Comparison of ENCODE assay signal across 36 cellular contexts in genomic region chr6:103721923-103722322, GRCh38.
DNase-seq lines count a peak whose midpoint lies in the region; ATAC-seq, FAIRE-seq and TF ChIP-seq lines count a peak whose summit lies in the region.
"Had no signal": no experiment of that assay in that cellular context is flagged by ENCODE, and none has a peak within 500 bp of the region (broad histone marks: within the 10 kb centered on the region; RNA-seq: fewer than 3 reads in every experiment).

No MANE protein-coding gene starts in this region.

- no peak for DNase-seq in WTC11 (ENCODE audit: low spot score)
- no peak for DNase-seq in activated CD4-positive, alpha-beta T cell treated with anti-CD3 and anti-CD28 coated beads, Interleukin-2, amount 10 ng/mL, durations not matched to agents 7 days and 5 days
- no peak for DNase-seq in activated CD4-positive, alpha-beta memory T cell treated with anti-CD3 and anti-CD28 coated beads, Interleukin-2, amount 10 ng/mL, durations not matched to agents 7 days and 5 days
- DNase-seq in glutamatergic neuron: no peak
- DNase-seq in hepatocyte (ENCODE audit: low spot score): no peak
- DNase-seq: 8988T; ACHN; AML-193; BE2C; C1 segment of cervical spinal cord; Caco-2; Calu3; CD4-positive, alpha-beta memory T cell; CD4-positive, alpha-beta T cell; CD4-positive, CD25-positive, alpha-beta regulatory T cell; CD8-positive, alpha-beta memory T cell; CD8-positive, alpha-beta T cell; COR-L47; DMS 273 treated with DMSO at 0.1 percent for 48 hours; DMS153; DMS53; DMS79; DMS79 treated with DMSO at 0.1 percent for 48 hours; DND-41; EL had no signal

- no peaks in the 10 kb centered on the region for H3K4me1 ChIP-seq in hepatocyte (ENCODE audit: insufficient read depth)
- H3K4me1 ChIP-seq: A549; BE2C; BLaER1; BLaER1 treated with 17β-estradiol and CSF1 and Interleukin-3, amounts not matched to agents 10 nM and 100 nM; Caco-2 had no signal

- FAIRE-seq in A204.1 (lab: Jason Lieb, UNC): peak; percentile 100
- peak; percentile 99 for FAIRE-seq in G401.6 (lab: Jason Lieb, UNC)
- peak; percentile 96 for FAIRE-seq in TTC549 (lab: Jason Lieb, UNC)
- FAIRE-seq: A549, D721Med had no signal

- H3K27ac ChIP-seq in hepatocyte: no peak overlapping the region
- H3K27ac ChIP-seq: 22Rv1; A549; BLaER1; BLaER1 treated with 17β-estradiol and CSF1 and Interleukin-3, amounts not matched to agents 10 nM and 100 nM; C4-2B had no signal

- no peak for TF ChIP-seq CTCF in WTC11 (IDR thresholded peaks at IDR 0.05)
- no peak for TF ChIP-seq CTCF in glutamatergic neuron (IDR thresholded peaks at IDR 0.05; ENCODE audit: partially characterized antibody, unreplicated experiment)
- TF ChIP-seq CTCF in hepatocyte (IDR thresholded peaks at IDR 0.05; ENCODE audit: poor library complexity): no peak

- H3K36me3 ChIP-seq in hepatocyte (replicated peaks; ENCODE audit: insufficient read depth, low read depth): no peaks in the 10 kb centered on the region
- H3K36me3 ChIP-seq: BE2C; BLaER1; BLaER1 treated with 17β-estradiol and CSF1 and Interleukin-3, amounts not matched to agents 10 nM and 100 nM had no signal

- 89% methylated on average over 2 of the region's 2 CpGs for WGBS in hepatocyte (ENCODE audit: low lambda C conversion rate, missing lambda C conversion rate)

- no peak overlapping the region for H3K4me2 ChIP-seq in hepatocyte
- H3K4me2 ChIP-seq: A549; BLaER1; BLaER1 treated with 17β-estradiol and CSF1 and Interleukin-3, amounts not matched to agents 10 nM and 100 nM had no signal

- H3K27me3 ChIP-seq in hepatocyte: no peaks in the 10 kb centered on the region
- H3K27me3 ChIP-seq: BE2C; BLaER1; BLaER1 treated with 17β-estradiol and CSF1 and Interleukin-3, amounts not matched to agents 10 nM and 100 nM had no signal

- H3K27me3 Mint-ChIP-seq in WTC11 (ENCODE audit: low read depth) (no peaks in the 10 kb centered on the region), glutamatergic neuron (ENCODE audit: unreplicated experiment) (no peaks in the 10 kb centered on the region)
- no peaks in the 10 kb centered on the region for H3K27me3 Mint-ChIP-seq in activated CD4-positive, alpha-beta T cell treated with anti-CD3 and anti-CD28 coated beads, Interleukin-2, amount 10 ng/mL, durations not matched to agents 7 days and 5 days
- no peaks in the 10 kb centered on the region for H3K27me3 Mint-ChIP-seq in activated CD4-positive, alpha-beta memory T cell treated with anti-CD3 and anti-CD28 coated beads, Interleukin-2, amount 10 ng/mL, durations not matched to agents 7 days and 5 days
- H3K27me3 Mint-ChIP-seq: B cell; CD4-positive, alpha-beta memory T cell; CD4-positive, alpha-beta T cell; CD4-positive, CD25-positive, alpha-beta regulatory T cell; CD8-positive, alpha-beta memory T cell had no signal

- H3K9me3 Mint-ChIP-seq in WTC11 (no peaks in the 10 kb centered on the region), glutamatergic neuron (ENCODE audit: unreplicated experiment) (no peaks in the 10 kb centered on the region)
- no peaks in the 10 kb centered on the region for H3K9me3 Mint-ChIP-seq in activated CD4-positive, alpha-beta T cell treated with anti-CD3 and anti-CD28 coated beads, Interleukin-2, amount 10 ng/mL, durations not matched to agents 7 days and 5 days
- no peaks in the 10 kb centered on the region for H3K9me3 Mint-ChIP-seq in activated CD4-positive, alpha-beta memory T cell treated with anti-CD3 and anti-CD28 coated beads, Interleukin-2, amount 10 ng/mL, durations not matched to agents 7 days and 5 days
- H3K9me3 Mint-ChIP-seq: CD8-positive, alpha-beta T cell had no signal

- no peaks in the 10 kb centered on the region for H3K9me3 ChIP-seq in hepatocyte (ENCODE audit: low read depth)
- H3K9me3 ChIP-seq: A549; BE2C; BLaER1; BLaER1 treated with 17β-estradiol and CSF1 and Interleukin-3, amounts not matched to agents 10 nM and 100 nM; Caco-2 had no signal

- no peaks in the 10 kb centered on the region for H3K9me2 ChIP-seq in hepatocyte (replicated peaks; ENCODE audit: insufficient read depth)

- H3K4me3 ChIP-seq in hepatocyte: no peak overlapping the region
- H3K4me3 ChIP-seq: A549; BLaER1; BLaER1 treated with 17β-estradiol and CSF1 and Interleukin-3, amounts not matched to agents 10 nM and 100 nM had no signal

- H3K79me2 ChIP-seq in hepatocyte: no peaks in the 10 kb centered on the region

- ATAC-seq in WTC11: no peak
- ATAC-seq: A549; CD8-positive, alpha-beta T cell had no signal

- H3K27ac Mint-ChIP-seq in WTC11 (no peak overlapping the region), glutamatergic neuron (ENCODE audit: unreplicated experiment) (no peak overlapping the region)
- H3K27ac Mint-ChIP-seq in activated CD4-positive, alpha-beta T cell treated with anti-CD3 and anti-CD28 coated beads, Interleukin-2, amount 10 ng/mL, durations not matched to agents 7 days and 5 days: no peak overlapping the region
- no peak overlapping the region for H3K27ac Mint-ChIP-seq in activated CD4-positive, alpha-beta memory T cell treated with anti-CD3 and anti-CD28 coated beads, Interleukin-2, amount 10 ng/mL, durations not matched to agents 7 days and 5 days
- H3K27ac Mint-ChIP-seq: B cell; CD14-positive monocyte; CD4-positive, alpha-beta memory T cell; CD4-positive, alpha-beta T cell; CD4-positive, CD25-positive, alpha-beta regulatory T cell; CD8-positive, alpha-beta memory T cell; CD8-positive, alpha-beta T cell had no signal

- H4K20me1 ChIP-seq in hepatocyte (ENCODE audit: insufficient read depth, poor library complexity, severe bottlenecking): no peaks in the 10 kb centered on the region
- H4K20me1 ChIP-seq: BLaER1; BLaER1 treated with 17β-estradiol and CSF1 and Interleukin-3, amounts not matched to agents 10 nM and 100 nM had no signal

- POLR2A ChIA-PET in WTC11 (lab: Charles Lee): no interaction called here
- POLR2A ChIA-PET in activated CD4-positive, alpha-beta T cell treated with anti-CD3 and anti-CD28 coated beads, Interleukin-2, amount 10 ng/mL, durations not matched to agents 7 days and 5 days (lab: Charles Lee): no interaction called here
- POLR2A ChIA-PET in activated CD4-positive, alpha-beta memory T cell treated with anti-CD3 and anti-CD28 coated beads, Interleukin-2, amount 10 ng/mL, durations not matched to agents 7 days and 5 days (lab: Charles Lee): no interaction called here

- CTCF ChIA-PET in WTC11 (lab: Charles Lee): no interaction called here
- CTCF ChIA-PET in activated CD4-positive, alpha-beta T cell treated with anti-CD3 and anti-CD28 coated beads, Interleukin-2, amount 10 ng/mL, durations not matched to agents 7 days and 5 days (lab: Charles Lee): no interaction called here
- CTCF ChIA-PET in activated CD4-positive, alpha-beta memory T cell treated with anti-CD3 and anti-CD28 coated beads, Interleukin-2, amount 10 ng/mL, durations not matched to agents 7 days and 5 days (lab: Charles Lee): no interaction called here

- H3K4me3 Mint-ChIP-seq in WTC11 (no peak overlapping the region), glutamatergic neuron (ENCODE audit: unreplicated experiment) (no peak overlapping the region)
- H3K4me3 Mint-ChIP-seq in activated CD4-positive, alpha-beta T cell treated with anti-CD3 and anti-CD28 coated beads, Interleukin-2, amount 10 ng/mL, durations not matched to agents 7 days and 5 days: no peak overlapping the region
- H3K4me3 Mint-ChIP-seq in activated CD4-positive, alpha-beta memory T cell treated with anti-CD3 and anti-CD28 coated beads, Interleukin-2, amount 10 ng/mL, durations not matched to agents 7 days and 5 days: no peak overlapping the region
- H3K4me3 Mint-ChIP-seq: B cell; CD14-positive monocyte; CD4-positive, alpha-beta memory T cell; CD4-positive, alpha-beta T cell; CD4-positive, CD25-positive, alpha-beta regulatory T cell; CD8-positive, alpha-beta memory T cell; CD8-positive, alpha-beta T cell had no signal

- H3K36me3 Mint-ChIP-seq in WTC11: no peaks in the 10 kb centered on the region
- no peaks in the 10 kb centered on the region for H3K36me3 Mint-ChIP-seq in activated CD4-positive, alpha-beta T cell treated with anti-CD3 and anti-CD28 coated beads, Interleukin-2, amount 10 ng/mL, durations not matched to agents 7 days and 5 days (ENCODE audit: low read depth)
- H3K36me3 Mint-ChIP-seq in activated CD4-positive, alpha-beta memory T cell treated with anti-CD3 and anti-CD28 coated beads, Interleukin-2, amount 10 ng/mL, durations not matched to agents 7 days and 5 days (ENCODE audit: low read depth): no peaks in the 10 kb centered on the region
- H3K36me3 Mint-ChIP-seq in glutamatergic neuron (ENCODE audit: unreplicated experiment): no peaks in the 10 kb centered on the region
- H3K36me3 Mint-ChIP-seq: CD14-positive monocyte; CD4-positive, alpha-beta memory T cell; CD4-positive, CD25-positive, alpha-beta regulatory T cell; CD8-positive, alpha-beta memory T cell; CD8-positive, alpha-beta T cell had no signal

- H2AFZ ChIP-seq in hepatocyte: no peak overlapping the region

- H3K4me1 Mint-ChIP-seq in WTC11 (no peaks in the 10 kb centered on the region), glutamatergic neuron (ENCODE audit: low read depth, unreplicated experiment) (no peaks in the 10 kb centered on the region)
- H3K4me1 Mint-ChIP-seq in activated CD4-positive, alpha-beta T cell treated with anti-CD3 and anti-CD28 coated beads, Interleukin-2, amount 10 ng/mL, durations not matched to agents 7 days and 5 days: no peaks in the 10 kb centered on the region
- no peaks in the 10 kb centered on the region for H3K4me1 Mint-ChIP-seq in activated CD4-positive, alpha-beta memory T cell treated with anti-CD3 and anti-CD28 coated beads, Interleukin-2, amount 10 ng/mL, durations not matched to agents 7 days and 5 days
- H3K4me1 Mint-ChIP-seq: B cell; CD14-positive monocyte; CD4-positive, alpha-beta memory T cell; CD4-positive, CD25-positive, alpha-beta regulatory T cell; CD8-positive, alpha-beta memory T cell had no signal

TF ChIP-seq in WTC11, 78 proteins besides CTCF, POLR2A, EP300 and RAD21:
- TF ChIP-seq HMGA2 (CRISPR knock-in tag; IDR thresholded peaks at IDR 0.05) (peak; percentile 94), TP53 (CRISPR knock-in tag; IDR thresholded peaks at IDR 0.05) (no peak), RORB (CRISPR knock-in tag; IDR thresholded peaks at IDR 0.05) (no peak), ZNF396 (CRISPR knock-in tag; IDR thresholded peaks at IDR 0.05; ENCODE audit: borderline replicate concordance) (no peak), SP1 (CRISPR knock-in tag; conservative IDR thresholded peaks at IDR 0.05) (no peak), IRF1 (CRISPR knock-in tag; IDR thresholded peaks at IDR 0.05) (no peak)
